Comparison of ENCODE assay signal across 8 cellular contexts in genomic region chr2:101001713-101002561, GRCh38. TPM values are rescaled to one million over a fixed set of nuclear protein-coding genes. Genes with fewer than 3 reads are reported as not detected.
A peak's percentile ranks its signal among the peaks of the same experiment; 100 is the strongest.
DNase-seq lines count a peak whose midpoint lies in the region; TF ChIP-seq lines count a peak whose summit lies in the region.

RPL31 (plus strand) TSS chr2:101002289; CDS start chr2:101002702, 413 bp downstream.

- peak within 1 kb of the TSS; percentile 96 for H3K14ac ChIP-seq in H9 (ENCODE audit: insufficient read depth, low read length)

- no peak within 1 kb of the TSS for H2BK12ac ChIP-seq in H9 (ENCODE audit: insufficient read length, low read depth, low read length)

- peak within 1 kb of the TSS; percentile 70 for H3K56ac ChIP-seq in H9 (ENCODE audit: insufficient read length, low read depth, low read length)

- H3K23ac ChIP-seq in H9 (ENCODE audit: insufficient read length, low read depth, low read length), result no peak within 1 kb of the TSS

- no peak within 1 kb of the TSS for H3K27ac ChIP-seq in H9 (ENCODE audit: insufficient read length, low read depth, low read length)

- WGBS in H9 (ENCODE audit: extremely low coverage, insufficient read length, low lambda C conversion rate), result no CpG with 5 or more reads among the region's 59 CpGs

- H3K18ac ChIP-seq in H9 (ENCODE audit: insufficient read length, low read depth, low read length), result peak within 1 kb of the TSS; percentile 89

- H3K9me3 Mint-ChIP-seq in H9 (peaks cover 5% of the 10 kb centered on the region in 2 experiments; a peak in 4 of 5 replicates), nephron (no peaks in the 10 kb centered on the region)
- no peaks in the 10 kb centered on the region for H3K9me3 Mint-ChIP-seq in stimulated activated naive CD8-positive, alpha-beta T cell treated with anti-CD3 and anti-CD28 coated beads, Interleukin-15, Interleukin-2, amounts not matched to agents 100 ng/mL and 50 ng/mL, for 24 hours

- H3K27ac Mint-ChIP-seq in H9, result peak within 1 kb of the TSS; percentile 97 to 99 (median 98)
- H3K27ac Mint-ChIP-seq in nephron, result peak within 1 kb of the TSS; percentile 95 to 98 (median 96)
- H3K27ac Mint-ChIP-seq in stimulated activated naive CD8-positive, alpha-beta T cell treated with anti-CD3 and anti-CD28 coated beads, Interleukin-15, Interleukin-2, amounts not matched to agents 100 ng/mL and 50 ng/mL, for 24 hours, result peak within 1 kb of the TSS; percentile 98

- peak within 1 kb of the TSS; percentile 83 for H3K4me2 ChIP-seq in H9 (ENCODE audit: insufficient read depth, insufficient read length, low read length)

- no peak within 1 kb of the TSS for H2BK120ac ChIP-seq in H9 (ENCODE audit: low read depth, low read length, poor library complexity, severe bottlenecking)

- H3T11ph ChIP-seq in H9 (ENCODE audit: low read length), result no peak within 1 kb of the TSS

- peaks cover 29 to 37% of the 10 kb centered on the region in 2 experiments for H3K4me1 Mint-ChIP-seq in H9
- H3K4me1 Mint-ChIP-seq in nephron, result peaks cover 29% of the 10 kb centered on the region
- peaks cover 51% of the 10 kb centered on the region for H3K4me1 Mint-ChIP-seq in stimulated activated naive CD8-positive, alpha-beta T cell treated with anti-CD3 and anti-CD28 coated beads, Interleukin-15, Interleukin-2, amounts not matched to agents 100 ng/mL and 50 ng/mL, for 24 hours (ENCODE audit: low read depth)

- peak; percentile 98 for DNase-seq in ELR (ENCODE audit: low read depth)
- peak; percentile 97 for DNase-seq in H9
- DNase-seq in MG63, result peak; percentile 98
- DNase-seq in SHP77 treated with DMSO at 0.1 percent for 48 hours (lab: John Stamatoyannopoulos, UW), result peak; percentile 94
- DNase-seq in activated effector memory CD4-positive, alpha-beta T cell treated with anti-CD3 and anti-CD28 coated beads, Interleukin-2, amount 50 U/mL, for 16 hours, result peak; percentile 98
- peak; percentile 97 for DNase-seq in fibroblast of the aortic adventitia (ENCODE audit: low read depth)

- H3K36me3 ChIP-seq in MG63, result peaks cover 47% of the 10 kb centered on the region

- peaks cover 44 to 46% (median 45%) of the 10 kb centered on the region in 3 experiments for H3K36me3 Mint-ChIP-seq in H9 (ENCODE audit: insufficient read depth in 1 of 3, low read depth in 3 of 3)
- H3K36me3 Mint-ChIP-seq in nephron (ENCODE audit: low read depth), result peaks cover 41% of the 10 kb centered on the region
- H3K36me3 Mint-ChIP-seq in stimulated activated naive CD8-positive, alpha-beta T cell treated with anti-CD3 and anti-CD28 coated beads, Interleukin-15, Interleukin-2, amounts not matched to agents 100 ng/mL and 50 ng/mL, for 24 hours (ENCODE audit: low read depth), result peaks cover 54% of the 10 kb centered on the region

- no peaks in the 10 kb centered on the region for H4K20me1 ChIP-seq in H9 (ENCODE audit: control insufficient read depth, insufficient read depth, insufficient read length)

- no peak within 1 kb of the TSS for H2BK20ac ChIP-seq in H9 (ENCODE audit: low read depth, low read length, poor library complexity, severe bottlenecking)

- peak within 1 kb of the TSS; percentile 3; the same call in 1 of the 2 replicates for H3K4ac ChIP-seq in H9 (ENCODE audit: low read depth, low read length)

- peak within 1 kb of the TSS; percentile 7 for H2BK5ac ChIP-seq in H9 (ENCODE audit: insufficient read length, low read length)

- no peak within 1 kb of the TSS for H4K8ac ChIP-seq in H9 (replicated peaks; ENCODE audit: insufficient read length, low read depth, low read length)

- H3K27me3 ChIP-seq in H9 (ENCODE audit: insufficient read depth, low read length) (no peaks in the 10 kb centered on the region), MG63 (no peaks in the 10 kb centered on the region)

- H3K9ac ChIP-seq in H9 (ENCODE audit: extremely low read depth, insufficient read length, low read length), result peak within 1 kb of the TSS; percentile 96

- H3K4me3 ChIP-seq in MG63 (peak within 1 kb of the TSS; percentile 95), fibroblast of the aortic adventitia (ENCODE audit: low read depth, low read length) (peak within 1 kb of the TSS; percentile 94)

- peaks cover 3% of the 10 kb centered on the region; the same call in 1 of the 2 replicates for H3K4me1 ChIP-seq in H9 (ENCODE audit: insufficient read depth, low read length)

- H3K79me1 ChIP-seq in H9 (ENCODE audit: insufficient read depth, low read depth, low read length, poor library complexity, severe bottlenecking), result no peaks in the 10 kb centered on the region

- peaks cover 11% of the 10 kb centered on the region for H3K27me3 Mint-ChIP-seq in H9 (ENCODE audit: low read depth)
- H3K27me3 Mint-ChIP-seq in nephron (ENCODE audit: low read depth), result peaks cover 11% of the 10 kb centered on the region
- no peaks in the 10 kb centered on the region for H3K27me3 Mint-ChIP-seq in stimulated activated naive CD8-positive, alpha-beta T cell treated with anti-CD3 and anti-CD28 coated beads, Interleukin-15, Interleukin-2, amounts not matched to agents 100 ng/mL and 50 ng/mL, for 24 hours

- peaks cover 8% of the 10 kb centered on the region for H3K23me2 ChIP-seq in H9 (ENCODE audit: insufficient read length, low read depth, low read length, poor library complexity, severe bottlenecking)

- peaks cover 15% of the 10 kb centered on the region; the same call in 1 of the 2 replicates for H3K79me2 ChIP-seq in H9 (ENCODE audit: insufficient read depth, low read length)

- peak within 1 kb of the TSS; percentile 3 for H4K91ac ChIP-seq in H9 (ENCODE audit: insufficient read length, low read depth, low read length)

- H3K4me3 Mint-ChIP-seq in H9 (peak within 1 kb of the TSS; percentile 87 to 98), nephron (peak within 1 kb of the TSS; percentile 95 to 99 (median 98))
- H3K4me3 Mint-ChIP-seq in stimulated activated naive CD8-positive, alpha-beta T cell treated with anti-CD3 and anti-CD28 coated beads, Interleukin-15, Interleukin-2, amounts not matched to agents 100 ng/mL and 50 ng/mL, for 24 hours, result peak within 1 kb of the TSS; percentile 96

- H3K9me3 ChIP-seq in H9 (ENCODE audit: control insufficient read depth, low read depth, low read length), result no peaks in the 10 kb centered on the region
- H3K9me3 ChIP-seq in MG63, result no peaks in the 10 kb centered on the region

- no peak within 1 kb of the TSS for H2AK5ac ChIP-seq in H9 (ENCODE audit: insufficient read length, low read length)

- no peak within 1 kb of the TSS for H2BK15ac ChIP-seq in H9 (ENCODE audit: low read depth, low read length)

- H4K5ac ChIP-seq in H9 (ENCODE audit: insufficient read length, low read depth, low read length), result peak within 1 kb of the TSS; percentile 14

- TF ChIP-seq CTCF in H9 (conservative IDR thresholded peaks at IDR 0.05) (no peak), fibroblast of the aortic adventitia (IDR thresholded peaks at IDR 0.05; ENCODE audit: insufficient read depth, low read length) (no peak), nephron (IDR thresholded peaks at IDR 0.05; ENCODE audit: unreplicated experiment in 3 of 3) (no peak)

- no peak within 1 kb of the TSS for H2AFZ ChIP-seq in H9 (ENCODE audit: low read length)

RNA-seq across cellular contexts. Expression of gene RPL31, which starts in this region (rescaled TPM):
- 1,893 and 1,918 TPM in 2 replicates for total RNA-seq in H9 (2021)
- 544 and 1,616 TPM in 2 replicates for total RNA-seq in MG63 (2014; rRNA removed; shearing (Covaris generic); ENCODE audit: low replicate concordance)
- 639 and 1,869 TPM in 2 replicates for total RNA-seq in fibroblast of the aortic adventitia (ENCODE audit: low replicate concordance)
